In genomic region chr14:75578099-75578785, GRCh38 we compare ENCODE assay signal across 8 cellular contexts. TPM values are rescaled to one million over a fixed set of nuclear protein-coding genes. Genes with fewer than 3 reads are reported as not detected.
DNase-seq lines count a peak whose midpoint lies in the region; ATAC-seq and TF ChIP-seq lines count a peak whose summit lies in the region.

Gene FLVCR2, plus strand, starts transcription at chr14:75578620. Its CDS starts 353 bp downstream, at chr14:75578973.

- TF ChIP-seq CTCF in left ventricle myocardium inferior (IDR thresholded peaks at IDR 0.05; ENCODE audit: borderline replicate concordance) (no peak), vagina (IDR thresholded peaks at IDR 0.05) (no peak)

- DNase-seq in AG08395 (ENCODE audit: low spot score) = peak; percentile 81
- DNase-seq in HS-5 (ENCODE audit: low read depth) = peak; percentile 20
- peak; percentile 39 for DNase-seq in SKM-1 treated with dmso at 0.1 percent for 144 hours (lab: John Stamatoyannopoulos, UW; ENCODE audit: unreplicated experiment)
- DNase-seq in amniotic stem cell (lab: John Stamatoyannopoulos, UW) = peak; percentile 56
- peak; percentile 86 for DNase-seq in left ventricle myocardium inferior
- DNase-seq in pons (ENCODE audit: low spot score) = peak; percentile 48
- peak in 1 of 2 donors; percentile 91 for DNase-seq in vagina (ENCODE audit: extremely low spot score in 2 of 2)

- H3K4me3 ChIP-seq in left ventricle myocardium inferior (peak within 1 kb of the TSS; percentile 73), vagina (peak within 1 kb of the TSS; percentile 60 to 64)

- peaks cover 44% of the 10 kb centered on the region for H3K4me1 ChIP-seq in left ventricle myocardium inferior
- peaks cover 28% of the 10 kb centered on the region for H3K4me1 ChIP-seq in vagina

- intact Hi-C loops in left ventricle myocardium inferior (cut with micrococcal nuclease) = loop anchor here (2.0 kb wide), 1 partner anchor 77 kb away; no protein-coding TSS in a partner anchor
- intact Hi-C loops in vagina (cut with DNase I) = loop anchor here (5.0 kb wide), 1 partner anchor 74 kb away; no protein-coding TSS in a partner anchor

- H3K27ac ChIP-seq in left ventricle myocardium inferior (replicated peaks) = peak within 1 kb of the TSS; percentile 87
- peak within 1 kb of the TSS; percentile 85 for H3K27ac ChIP-seq in vagina

- ATAC-seq in GM19025 (IDR thresholded peaks at IDR 0.05; ENCODE audit: low read depth, unreplicated experiment) = peak; percentile 29

- H3K9me3 ChIP-seq in left ventricle myocardium inferior (replicated peaks) = peaks cover 4% of the 10 kb centered on the region
- no peaks in the 10 kb centered on the region for H3K9me3 ChIP-seq in vagina

- H3K36me3 ChIP-seq in left ventricle myocardium inferior (no peaks in the 10 kb centered on the region), vagina (no peaks in the 10 kb centered on the region)

- no peaks in the 10 kb centered on the region for H3K27me3 ChIP-seq in left ventricle myocardium inferior (ENCODE audit: low read depth)
- no peaks in the 10 kb centered on the region for H3K27me3 ChIP-seq in vagina

- peak in 1 of 2 donors; percentile 6 for TF ChIP-seq POLR2A in vagina (IDR thresholded peaks at IDR 0.05)

RNA-seq across cellular contexts. Expression of gene FLVCR2, which starts in this region (rescaled TPM):
- total RNA-seq in left ventricle myocardium inferior (3.2 TPM), vagina (3.7 TPM)
